Comparison of ENCODE assay signal across 9 cellular contexts in the genomic region with DNA sequence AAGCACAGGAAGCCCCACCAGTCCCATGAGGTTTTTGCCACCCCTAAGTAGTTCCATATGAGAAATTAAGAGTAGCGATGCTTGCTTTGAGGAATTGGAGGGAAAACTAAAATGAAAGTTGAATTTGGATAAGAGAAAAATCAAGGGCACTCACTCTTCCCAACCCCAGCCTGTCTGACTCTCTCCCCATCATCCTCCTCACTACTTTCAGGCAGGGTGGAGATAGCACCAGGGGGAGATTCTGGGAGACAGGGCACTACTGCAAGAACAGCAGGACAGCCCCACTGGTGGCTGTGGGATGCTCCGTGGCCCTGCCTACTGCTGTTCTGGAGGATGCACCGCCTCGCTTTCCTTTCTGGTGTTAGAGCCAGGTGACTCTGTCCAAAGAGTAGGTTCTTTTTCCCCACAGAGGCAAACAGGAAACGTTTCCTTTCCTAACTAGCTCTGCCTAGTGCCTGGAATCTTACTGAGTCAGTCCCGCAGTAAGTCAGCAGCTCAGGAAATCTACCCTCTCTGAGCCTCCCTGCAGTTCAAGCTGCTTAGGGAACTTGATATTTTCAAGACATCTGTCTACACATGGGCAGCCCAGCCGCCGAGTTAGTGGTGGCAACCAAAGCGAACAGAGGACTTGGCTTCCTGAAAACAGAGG. TPM values are rescaled to one million over a fixed set of nuclear protein-coding genes. Genes with fewer than 3 reads are reported as not detected.
DNase-seq lines count a peak whose midpoint lies in the region; ATAC-seq and TF ChIP-seq lines count a peak whose summit lies in the region.
"Had no signal": no experiment of that assay in that cellular context is flagged by ENCODE, and none has a peak within 500 bp of the region (broad histone marks: within the 10 kb centered on the region; RNA-seq: fewer than 3 reads in every experiment).

No MANE protein-coding gene starts in this region.

- H3K9ac ChIP-seq in subcutaneous abdominal adipose tissue (ENCODE audit: low read length in 5 of 5) = peak overlapping the region in 2 of 5 donors; percentile 31 to 53

- DNase-seq in activated CD4-positive, alpha-beta T cell treated with anti-CD3 and anti-CD28 coated beads, Interleukin-2, amount 10 ng/mL, durations not matched to agents 24 days and 14 days = peak; percentile 72
- DNase-seq in activated CD4-positive, alpha-beta T cell treated with anti-CD3 and anti-CD28 coated beads for 1 hour = no peak
- no peak for DNase-seq in activated CD8-positive, alpha-beta T cell treated with anti-CD3 and anti-CD28 coated beads for 36 hours
- DNase-seq in left ventricle myocardium superior (no peak), GM19240 (ENCODE audit: insufficient read length, low spot score) (no peak)
- no peak for DNase-seq in stimulated activated CD4-positive, alpha-beta T cell treated with anti-CD3 and anti-CD28 coated beads, Interleukin-12 subunit alpha, Interleukin-12 subunit beta, amount 100 ng/mL, for 4 hours

- H3K4me3 ChIP-seq in subcutaneous abdominal adipose tissue (ENCODE audit: low read depth in 1 of 5, low read length in 5 of 5) = peak overlapping the region in 3 of 5 donors; percentile 19 to 33 (median 21)
- H3K4me3 ChIP-seq: SJSA1 had no signal

- ATAC-seq in activated CD8-positive, alpha-beta T cell treated with anti-CD3 and anti-CD28 coated beads for 36 hours = peak; percentile 32
- ATAC-seq in left ventricle myocardium superior (peak; percentile 55), GM19463 (IDR thresholded peaks at IDR 0.05; ENCODE audit: unreplicated experiment) (no peak)

- POLR2A ChIA-PET in activated CD8-positive, alpha-beta T cell treated with anti-CD3 and anti-CD28 coated beads for 36 hours (lab: Charles Lee) = interaction anchor here (0.7 to 6.7 kb wide), 10 partner anchors 8 to 117 kb away, joined by 3 to 97 read pairs (median 7); a partner anchor contains a TSS

- intact Hi-C loops in activated CD4-positive, alpha-beta T cell treated with anti-CD3 and anti-CD28 coated beads, Interleukin-2, amount 10 ng/mL, durations not matched to agents 24 days and 14 days (cut with micrococcal nuclease) = loop anchor here (1.0 kb wide), 1 partner anchor 9 kb away; no protein-coding TSS in a partner anchor
- intact Hi-C loops in activated CD8-positive, alpha-beta T cell treated with anti-CD3 and anti-CD28 coated beads for 36 hours (cut with micrococcal nuclease) = no loop called here
- intact Hi-C loops in left ventricle myocardium superior (cut with micrococcal nuclease) = no loop called here

- peak overlapping the region; percentile 54 for H3K4me3 Mint-ChIP-seq in activated CD4-positive, alpha-beta T cell treated with anti-CD3 and anti-CD28 coated beads, Interleukin-2, amount 10 ng/mL, durations not matched to agents 24 days and 14 days
- H3K4me3 Mint-ChIP-seq in activated CD8-positive, alpha-beta T cell treated with anti-CD3 and anti-CD28 coated beads for 36 hours = peak overlapping the region; percentile 67

- H3K36me3 Mint-ChIP-seq in activated CD4-positive, alpha-beta T cell treated with anti-CD3 and anti-CD28 coated beads, Interleukin-2, amount 10 ng/mL, durations not matched to agents 24 days and 14 days (ENCODE audit: low read depth) = no peaks in the 10 kb centered on the region
- peaks cover 2% of the 10 kb centered on the region for H3K36me3 Mint-ChIP-seq in activated CD8-positive, alpha-beta T cell treated with anti-CD3 and anti-CD28 coated beads for 36 hours (ENCODE audit: low read depth)

- H3K27me3 ChIP-seq in subcutaneous abdominal adipose tissue (ENCODE audit: control insufficient read depth in 5 of 5, insufficient read depth in 4 of 5, low read length in 5 of 5) = peaks cover 0 to 4% (median 0%) of the 10 kb centered on the region in 5 donors
- H3K27me3 ChIP-seq: SJSA1 had no signal

- peak overlapping the region; percentile 58 for H3K27ac Mint-ChIP-seq in activated CD4-positive, alpha-beta T cell treated with anti-CD3 and anti-CD28 coated beads, Interleukin-2, amount 10 ng/mL, durations not matched to agents 24 days and 14 days
- peak overlapping the region; percentile 79 for H3K27ac Mint-ChIP-seq in activated CD8-positive, alpha-beta T cell treated with anti-CD3 and anti-CD28 coated beads for 36 hours

- no peaks in the 10 kb centered on the region for H3K36me3 ChIP-seq in subcutaneous abdominal adipose tissue (ENCODE audit: control insufficient read depth in 5 of 5, insufficient read depth in 5 of 5, low read length in 5 of 5)
- H3K36me3 ChIP-seq: SJSA1 had no signal

- no peaks in the 10 kb centered on the region for H3K27me3 Mint-ChIP-seq in activated CD4-positive, alpha-beta T cell treated with anti-CD3 and anti-CD28 coated beads, Interleukin-2, amount 10 ng/mL, durations not matched to agents 24 days and 14 days
- H3K27me3 Mint-ChIP-seq in activated CD8-positive, alpha-beta T cell treated with anti-CD3 and anti-CD28 coated beads for 36 hours = no peaks in the 10 kb centered on the region

- peak overlapping the region; percentile 15 for H3K27ac ChIP-seq in subcutaneous abdominal adipose tissue (ENCODE audit: low read depth, low read length)
- H3K27ac ChIP-seq: SJSA1 had no signal

- TF ChIP-seq CTCF in activated CD8-positive, alpha-beta T cell treated with anti-CD3 and anti-CD28 coated beads for 36 hours (IDR thresholded peaks at IDR 0.05) = no peak

- no peaks in the 10 kb centered on the region for H3K9me3 ChIP-seq in subcutaneous abdominal adipose tissue (ENCODE audit: control insufficient read depth in 5 of 5, low read length in 5 of 5)
- H3K9me3 ChIP-seq: SJSA1 had no signal

- no peaks in the 10 kb centered on the region for H3K9me3 Mint-ChIP-seq in activated CD4-positive, alpha-beta T cell treated with anti-CD3 and anti-CD28 coated beads, Interleukin-2, amount 10 ng/mL, durations not matched to agents 24 days and 14 days
- peaks cover 2% of the 10 kb centered on the region for H3K9me3 Mint-ChIP-seq in activated CD8-positive, alpha-beta T cell treated with anti-CD3 and anti-CD28 coated beads for 36 hours

- peaks cover 0 to 24% (median 9%) of the 10 kb centered on the region in 5 donors for H3K4me1 ChIP-seq in subcutaneous abdominal adipose tissue (ENCODE audit: control insufficient read depth in 5 of 5, insufficient read depth in 5 of 5, low read length in 5 of 5)

- H3K4me1 Mint-ChIP-seq in activated CD4-positive, alpha-beta T cell treated with anti-CD3 and anti-CD28 coated beads, Interleukin-2, amount 10 ng/mL, durations not matched to agents 24 days and 14 days = peaks cover 33% of the 10 kb centered on the region
- peaks cover 47% of the 10 kb centered on the region for H3K4me1 Mint-ChIP-seq in activated CD8-positive, alpha-beta T cell treated with anti-CD3 and anti-CD28 coated beads for 36 hours (ENCODE audit: low read depth)

- CTCF ChIA-PET in activated CD8-positive, alpha-beta T cell treated with anti-CD3 and anti-CD28 coated beads for 36 hours (lab: Charles Lee) = interaction anchor here (1.0 to 3.7 kb wide), 12 partner anchors 8 to 44 kb away, joined by 3 to 24 read pairs (median 8); no protein-coding TSS in a partner anchor

RNA-seq across cellular contexts. Expression of a gene that starts 11.2 kb away (rescaled TPM):
- total RNA-seq in activated CD4-positive, alpha-beta T cell treated with anti-CD3 and anti-CD28 coated beads, Interleukin-2, amount 10 ng/mL, durations not matched to agents 24 days and 14 days = 484 and 488 TPM in 2 replicates
- 100 to 1,000 TPM; 493 to 499 TPM for total RNA-seq in activated CD8-positive, alpha-beta T cell treated with anti-CD3 and anti-CD28 coated beads for 36 hours
- total RNA-seq in left ventricle myocardium superior = 155 TPM

RNA-seq across cellular contexts. Expression of a gene that starts 55.7 kb away (rescaled TPM):
- total RNA-seq in activated CD4-positive, alpha-beta T cell treated with anti-CD3 and anti-CD28 coated beads, Interleukin-2, amount 10 ng/mL, durations not matched to agents 24 days and 14 days = 80.9 and 93.0 TPM in 2 replicates
- 100 to 1,000 TPM; 107 to 122 TPM for total RNA-seq in activated CD8-positive, alpha-beta T cell treated with anti-CD3 and anti-CD28 coated beads for 36 hours
- 18.4 TPM for total RNA-seq in left ventricle myocardium superior

RNA-seq across cellular contexts. Expression of a gene that starts 56.5 kb away (rescaled TPM):
- total RNA-seq in activated CD4-positive, alpha-beta T cell treated with anti-CD3 and anti-CD28 coated beads, Interleukin-2, amount 10 ng/mL, durations not matched to agents 24 days and 14 days = 38.2 and 39.7 TPM in 2 replicates
- total RNA-seq in activated CD8-positive, alpha-beta T cell treated with anti-CD3 and anti-CD28 coated beads for 36 hours = 10 to 100 TPM; 23.0 to 24.6 TPM
- 2.9 TPM for total RNA-seq in left ventricle myocardium superior
